Comparison of ENCODE assay signal across 32 cellular contexts in genomic region chr7:53252539-53252938, GRCh38.
"Had no signal": no experiment of that assay in that cellular context is flagged by ENCODE, and none has a peak within 500 bp of the region (broad histone marks: within the 10 kb centered on the region; RNA-seq: fewer than 3 reads in every experiment).

No MANE protein-coding gene starts in this region.

- DNase-seq: activated effector memory CD4-positive, alpha-beta T cell treated with anti-CD3 and anti-CD28 coated beads, Interleukin-2, amount 50 U/mL, for 16 hours; activated effector memory CD4-positive, alpha-beta T cell treated with Interleukin-2 at 50 U/mL for 16 hours; activated gamma-delta T cell; activated gamma-delta T cell treated with Interleukin-2 at 50 U/mL for 16 hours; activated naive CD4-positive, alpha-beta T cell; activated naive CD4-positive, alpha-beta T cell treated with anti-CD3 and anti-CD28 coated beads for 36 hours; activated naive CD4-positive, alpha-beta T cell treated with anti-CD3 and anti-CD28 coated beads, Interleukin-2, amount 10 ng/mL, durations not matched to agents 7 days and 5 days; activated naive CD4-positive, alpha-beta T cell treated with anti-CD3 and anti-CD28 coated beads, Interleukin-2, amount 50 U/mL, for 16 hours; activated naive CD4-positive, alpha-beta T cell treated with Interleukin-2 at 50 U/mL for 16 hours; activated naive CD8-positive, alpha-beta T cell treated with anti-CD3 and anti-CD28 coated beads for 36 hours; activated naive CD8-positive, alpha-beta T cell treated with anti-CD3 and anti-CD28 coated beads, Interleukin-2, amount 10 ng/mL, durations not matched to agents 7 days and 5 days; activated naive CD8-positive, alpha-beta T cell treated with anti-CD3 and anti-CD28 coated beads, Interleukin-2, amount 50 U/mL, for 24 hours; activated T-cell treated with anti-CD3 and anti-CD28 coated beads, Interleukin-2, amount 50 U/mL, for 1 hour; activated T-cell treated with anti-CD3 and anti-CD28 coated beads, Interleukin-2, amount 50 U/mL, for 24 hours; activated T-cell treated with anti-CD3 and anti-CD28 coated beads, Interleukin-2, amount 50 U/mL, for 4 hours; activated T-cell treated with anti-CD3 and anti-CD28 coated beads, Interleukin-2, amount 50 U/mL, for 48 hours; activated T-cell treated with anti-CD3 and anti-CD28 coated beads, Interleukin-2, amount 50 U/mL, for 72 hours; adrenal gland; amniotic stem cell; amygdala; anterior cingulate cortex; aorta; body of pancreas; brain microvascular endothelial cell; caudate nucleus; central memory CD4-positive, alpha-beta T cell; cerebellar nuclear complex had no signal

- H3K4me1 ChIP-seq: adrenal gland, ascending aorta, body of pancreas, breast epithelium had no signal

- H3K36me3 ChIP-seq: adrenal gland, ascending aorta, brain microvascular endothelial cell, breast epithelium, cardiac muscle cell had no signal

- H3K27ac ChIP-seq: adrenal gland, ascending aorta, body of pancreas, brain microvascular endothelial cell, breast epithelium, cardiac muscle cell had no signal

- ATAC-seq: activated naive CD4-positive, alpha-beta T cell treated with anti-CD3 and anti-CD28 coated beads, Interleukin-2, amount 50 U/mL, for 72 hours; activated naive CD8-positive, alpha-beta T cell treated with anti-CD3 and anti-CD28 coated beads, Interleukin-2, amount 50 U/mL, for 24 hours; activated T-cell treated with anti-CD3 and anti-CD28 coated beads, Interleukin-2, amount 50 U/mL, for 4 hours; activated T-cell treated with anti-CD3 and anti-CD28 coated beads, Interleukin-2, amount 50 U/mL, for 72 hours; activated T-helper 17 cell treated with anti-CD3 and anti-CD28 coated beads, Interleukin-2, amount 50 U/mL, for 72 hours; body of pancreas had no signal

- H3K9me3 ChIP-seq: adrenal gland, ascending aorta, body of pancreas had no signal

- H3K4me3 ChIP-seq: adrenal gland, ascending aorta, body of pancreas, breast epithelium, cardiac muscle cell had no signal

- H3K27me3 ChIP-seq: adrenal gland, ascending aorta, body of pancreas, brain microvascular endothelial cell, breast epithelium, cardiac muscle cell had no signal
